22 cellular contexts compared by ENCODE assay signal in genomic region chr2:36554531-36554930, GRCh38. TPM values are rescaled to one million over a fixed set of nuclear protein-coding genes. Genes with fewer than 3 reads are reported as not detected.
A peak's percentile ranks its signal among the peaks of the same experiment; 100 is the strongest.
DNase-seq lines count a peak whose midpoint lies in the region; ATAC-seq and TF ChIP-seq lines count a peak whose summit lies in the region.
"Had no signal": no experiment of that assay in that cellular context is flagged by ENCODE, and none has a peak within 500 bp of the region (broad histone marks: within the 10 kb centered on the region; RNA-seq: fewer than 3 reads in every experiment).

No MANE protein-coding gene starts in this region.

- H3K4me1 ChIP-seq in SK-N-SH (ENCODE audit: control insufficient read depth in 1 of 2, insufficient read depth in 2 of 2, low read depth in 1 of 2, low read length in 1 of 2): peaks cover 2 to 47% of the 10 kb centered on the region in 2 experiments
- peaks cover 0 to 4% of the 10 kb centered on the region in 2 donors for H3K4me1 ChIP-seq in adrenal gland (replicated peaks in 1 of 2)
- no peaks in the 10 kb centered on the region for H3K4me1 ChIP-seq in testis

- no peaks in the 10 kb centered on the region for H3K9me2 ChIP-seq in SK-N-SH

- peaks cover 54% of the 10 kb centered on the region for H3K79me2 ChIP-seq in SK-N-SH (ENCODE audit: insufficient read depth)

- intact Hi-C loops in adrenal gland (cut with DNase I) (no loop called here), testis (cut with DNase I; ENCODE audit: low total_unique reads) (no loop called here)

- H3K36me3 ChIP-seq in SK-N-SH (replicated peaks in 1 of 2; ENCODE audit: control insufficient read depth in 1 of 2, insufficient read depth in 2 of 2, low read length in 1 of 2) (peaks cover 76 to 80% of the 10 kb centered on the region in 2 experiments), adrenal gland (replicated peaks in 1 of 2) (peaks cover 0 to 34% of the 10 kb centered on the region in 2 donors), testis (ENCODE audit: low read depth, missing control alignments) (no peaks in the 10 kb centered on the region)

- no peak overlapping the region for H2AFZ ChIP-seq in SK-N-SH (ENCODE audit: low read depth)

- no peaks in the 10 kb centered on the region for H3K9me3 ChIP-seq in SK-N-SH
- no peaks in the 10 kb centered on the region for H3K9me3 ChIP-seq in adrenal gland (replicated peaks in 1 of 3)
- no peaks in the 10 kb centered on the region for H3K9me3 ChIP-seq in testis

- CTCF ChIA-PET in SK-N-SH (lab: Yijun Ruan, JAX) (no interaction called here), HEK293T (lab: Yijun Ruan, JAX) (interaction anchor here (0.6 kb wide), 1 partner anchor 171 kb away, joined by 3 read pairs; no protein-coding TSS in a partner anchor)

- peaks cover 99% of the 10 kb centered on the region for H3F3A ChIP-seq in SK-N-SH (replicated peaks; ENCODE audit: insufficient read depth)

- H3K9me3 Mint-ChIP-seq in chondrocyte (ENCODE audit: low read depth): no peaks in the 10 kb centered on the region
- H3K9me3 Mint-ChIP-seq in stimulated activated naive B cell treated with anti-CD40 and anti-IgM and Interleukin-4, amounts not matched to agents 10 μg/mL and 1 μg/mL and 100 μg/mL, for 72 hours: no peaks in the 10 kb centered on the region

- H3K9ac ChIP-seq in SK-N-SH: no peak overlapping the region

- TF ChIP-seq CTCF in SK-N-SH (IDR thresholded peaks at IDR 0.05): no peak
- TF ChIP-seq CTCF in chondrocyte (IDR thresholded peaks at IDR 0.05): no peak
- TF ChIP-seq CTCF in adrenal gland (IDR thresholded peaks at IDR 0.05): no peak
- no peak for TF ChIP-seq CTCF in testis (IDR thresholded peaks at IDR 0.05)

- H3K27me3 Mint-ChIP-seq in chondrocyte (ENCODE audit: low read depth): no peaks in the 10 kb centered on the region
- H3K27me3 Mint-ChIP-seq in stimulated activated naive B cell treated with anti-CD40 and anti-IgM and Interleukin-4, amounts not matched to agents 10 μg/mL and 1 μg/mL and 100 μg/mL, for 72 hours: no peaks in the 10 kb centered on the region

- WGBS in SK-N-SH (ENCODE audit: low lambda C conversion rate): 100% methylated on average over 1 of the region's 1 CpG
- WGBS in adrenal gland, 4 donors: 89 to 100% (median 96%) methylated on average over 1 of the region's 1 CpG
- WGBS in testis, 2 donors: 87 to 89% methylated on average over 1 of the region's 1 CpG

- H3K4me3 Mint-ChIP-seq in chondrocyte (ENCODE audit: unreplicated experiment): no peak overlapping the region
- no peak overlapping the region for H3K4me3 Mint-ChIP-seq in stimulated activated naive B cell treated with anti-CD40 and anti-IgM and Interleukin-4, amounts not matched to agents 10 μg/mL and 1 μg/mL and 100 μg/mL, for 72 hours

- no peak for TF ChIP-seq EP300 in SK-N-SH (IDR thresholded peaks at IDR 0.05; ENCODE audit: borderline replicate concordance in 1 of 2, low read depth in 1 of 2, low read length in 1 of 2)

- H3K36me3 Mint-ChIP-seq in chondrocyte (ENCODE audit: low read depth): peaks cover 16% of the 10 kb centered on the region
- H3K36me3 Mint-ChIP-seq in stimulated activated naive B cell treated with anti-CD40 and anti-IgM and Interleukin-4, amounts not matched to agents 10 μg/mL and 1 μg/mL and 100 μg/mL, for 72 hours: peaks cover 16 to 40% of the 10 kb centered on the region in 2 donors

- peaks cover 36% of the 10 kb centered on the region for H3K4me1 Mint-ChIP-seq in chondrocyte (ENCODE audit: low read depth)
- H3K4me1 Mint-ChIP-seq in stimulated activated naive B cell treated with anti-CD40 and anti-IgM and Interleukin-4, amounts not matched to agents 10 μg/mL and 1 μg/mL and 100 μg/mL, for 72 hours: peaks cover 6 to 10% of the 10 kb centered on the region in 2 donors

- H3K27ac ChIP-seq in SK-N-SH (ENCODE audit: low read depth in 2 of 2, low read length in 1 of 2) (peak overlapping the region in 1 of 2 experiments; percentile 98; a peak in 2 of 4 replicates), adrenal gland (no peak overlapping the region), testis (no peak overlapping the region)
- H3K27ac ChIP-seq: C4-2B, HL-60, RWPE1 had no signal

- POLR2A ChIA-PET in SK-N-SH (lab: Yijun Ruan, JAX) (no interaction called here), HEK293T (lab: Yijun Ruan, JAX) (no interaction called here)

- H4K20me1 ChIP-seq in SK-N-SH (ENCODE audit: insufficient read depth): no peaks in the 10 kb centered on the region

- DNase-seq in SK-N-SH (no peak), MV-4-11 (lab: John Stamatoyannopoulos, UW) (peak; percentile 55), chondrocyte (ENCODE audit: low spot score) (no peak), HEK293T (ENCODE audit: extremely low spot score) (no peak), adrenal gland (no peak), testis (no peak)
- DNase-seq in stimulated activated naive B cell treated with anti-CD40 and anti-IgM and Interleukin-4, amounts not matched to agents 10 μg/mL and 1 μg/mL and 100 μg/mL, for 72 hours: no peak
- DNase-seq: 8988T, AML-193, DMS79, H7, KG1, NCI-H1417, NCI-H187 treated with DMSO at 0.1 percent for 48 hours, NCI-H2107, NCI-H446 treated with DMSO at 0.1 percent for 48 hours, NCI-H526 treated with DMSO at 0.1 percent for 48 hours had no signal

- H3K4me2 ChIP-seq in SK-N-SH: no peak overlapping the region

- peak overlapping the region; percentile 55 for H3K27ac Mint-ChIP-seq in chondrocyte (ENCODE audit: unreplicated experiment)
- H3K27ac Mint-ChIP-seq in stimulated activated naive B cell treated with anti-CD40 and anti-IgM and Interleukin-4, amounts not matched to agents 10 μg/mL and 1 μg/mL and 100 μg/mL, for 72 hours: no peak overlapping the region

- TF ChIP-seq POLR2A in adrenal gland (IDR thresholded peaks at IDR 0.05) (no peak), testis (IDR thresholded peaks at IDR 0.05) (no peak)

- no peak for TF ChIP-seq RAD21 in SK-N-SH (IDR thresholded peaks at IDR 0.05; ENCODE audit: low read length)

- ATAC-seq in SK-N-SH treated with all-trans-retinoic acid at 6 μM for 48 hours: peak; percentile 5; the same call in 1 of the 3 replicates
- ATAC-seq in stimulated activated naive B cell treated with anti-CD40 and anti-IgM and Interleukin-4, amounts not matched to agents 10 μg/mL and 1 μg/mL and 100 μg/mL, for 72 hours (replicated peaks): peak; percentile 34 to 36
- ATAC-seq: GM12878 had no signal

- H3K4me3 ChIP-seq in SK-N-SH (ENCODE audit: low read depth in 2 of 2, low read length in 1 of 2) (no peak overlapping the region), adrenal gland (no peak overlapping the region), testis (no peak overlapping the region)
- H3K4me3 ChIP-seq: GM12878 had no signal

- H3K27me3 ChIP-seq in SK-N-SH (ENCODE audit: insufficient read depth) (no peaks in the 10 kb centered on the region), adrenal gland (no peaks in the 10 kb centered on the region), testis (no peaks in the 10 kb centered on the region)

TF ChIP-seq in SK-N-SH treated with all-trans-retinoic acid at 6 μM for 48 hours, 23 proteins besides CTCF, POLR2A, EP300 and RAD21:
- TF ChIP-seq OSR1 (CRISPR knock-in tag; IDR thresholded peaks at IDR 0.05) (no peak), RARB (CRISPR knock-in tag; IDR thresholded peaks at IDR 0.05) (no peak)

TF ChIP-seq in SK-N-SH, 30 proteins besides CTCF, POLR2A, EP300 and RAD21 (continues in another document):
- TF ChIP-seq POLR2AphosphoS5 (IDR thresholded peaks at IDR 0.05; ENCODE audit: low read depth, low read length): no peak
- no peak for TF ChIP-seq USF2 (IDR thresholded peaks at IDR 0.05; ENCODE audit: borderline replicate concordance, low read depth, low read length)
- TF ChIP-seq, protein P1, sequence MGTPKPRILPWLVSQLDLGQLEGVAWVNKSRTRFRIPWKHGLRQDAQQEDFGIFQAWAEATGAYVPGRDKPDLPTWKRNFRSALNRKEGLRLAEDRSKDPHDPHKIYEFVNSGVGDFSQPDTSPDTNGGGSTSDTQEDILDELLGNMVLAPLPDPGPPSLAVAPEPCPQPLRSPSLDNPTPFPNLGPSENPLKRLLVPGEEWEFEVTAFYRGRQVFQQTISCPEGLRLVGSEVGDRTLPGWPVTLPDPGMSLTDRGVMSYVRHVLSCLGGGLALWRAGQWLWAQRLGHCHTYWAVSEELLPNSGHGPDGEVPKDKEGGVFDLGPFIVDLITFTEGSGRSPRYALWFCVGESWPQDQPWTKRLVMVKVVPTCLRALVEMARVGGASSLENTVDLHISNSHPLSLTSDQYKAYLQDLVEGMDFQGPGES (IDR thresholded peaks at IDR 0.05; ENCODE audit: low read depth, low read length): no peak

TF ChIP-seq in HEK293T, 16 proteins besides CTCF, POLR2A, EP300 and RAD21:
- TF ChIP-seq FOXK2 (IDR thresholded peaks at IDR 0.05) (no peak), HDGF (IDR thresholded peaks at IDR 0.05; ENCODE audit: borderline replicate concordance) (no peak), FOXM1 (IDR thresholded peaks at IDR 0.05; ENCODE audit: borderline replicate concordance) (no peak), ARNT (IDR thresholded peaks at IDR 0.05) (no peak), NFRKB (IDR thresholded peaks at IDR 0.05) (no peak), CTBP1 (IDR thresholded peaks at IDR 0.05; ENCODE audit: borderline replicate concordance) (no peak), SUZ12 (IDR thresholded peaks at IDR 0.05) (no peak), ZNF384 (IDR thresholded peaks at IDR 0.05) (no peak), SP1 (IDR thresholded peaks at IDR 0.05) (no peak), ELF4 (IDR thresholded peaks at IDR 0.05) (no peak), L3MBTL2 (conservative IDR thresholded peaks at IDR 0.05) (no peak), TARDBP (IDR thresholded peaks at IDR 0.05) (no peak)
TF ChIP-seq in HEK293T: peak in this region for 0.

RNA-seq across cellular contexts. Expression of gene FEZ2, which starts 43.4 kb away (rescaled TPM):
- polyA plus RNA-seq in SK-N-SH (2012; rRNA removed): 37.2 and 41.4 TPM in 2 replicates
- 51.6 and 77.8 TPM in 2 replicates for polyA plus RNA-seq in SK-N-SH (2012; cell fraction: cytosol; rRNA removed)
- 19.8 and 34.0 TPM in 2 replicates for polyA plus RNA-seq in SK-N-SH (2012; cell fraction: nucleus; rRNA removed)
- total RNA-seq in chondrocyte: 46.8 to 49.8 TPM (median 47.0 TPM) in 3 replicates
- total RNA-seq in adrenal gland: 10 to 100 TPM; 46.5 to 81.8 (median 63.5) TPM
- 10 to 100 TPM; 13.9 to 92.8 (median 29.8) TPM for polyA plus RNA-seq in adrenal gland
- total RNA-seq in testis: 10 to 100 TPM; 56.6 to 63.6 TPM
- polyA plus RNA-seq in testis (ENCODE audit: insufficient read depth, low read depth, low replicate concordance): 46.2 TPM
